In genomic region chr19:40623403-40624239, GRCh38 we compare ENCODE assay signal across 1 cellular context.
TF ChIP-seq lines count a peak whose summit lies in the region.

No MANE protein-coding gene starts in this region.

TF ChIP-seq in H1, 55 proteins besides CTCF, POLR2A, EP300 and RAD21:
- TF ChIP-seq SP1 (IDR thresholded peaks at IDR 0.05; ENCODE audit: low read depth, low read length) (peak; percentile 33; the same call in 1 of the 2 replicates), EGR1 (IDR thresholded peaks at IDR 0.05; ENCODE audit: borderline replicate concordance, low read depth, low read length) (peak; percentile 55; the same call in 1 of the 2 replicates), CREB1 (IDR thresholded peaks at IDR 0.05) (peak; percentile 37; the same call in 1 of the 2 replicates), SUZ12 (IDR thresholded peaks at IDR 0.05; ENCODE audit: low read length) (no peak), NANOG (IDR thresholded peaks at IDR 0.05; ENCODE audit: insufficient read depth, low read depth, low read length, poor library complexity, severe bottlenecking) (no peak), KDM1A (IDR thresholded peaks at IDR 0.05; ENCODE audit: borderline replicate concordance, low read length) (peak; percentile 76; the same call in 1 of the 2 replicates), TBP (IDR thresholded peaks at IDR 0.05; ENCODE audit: low read depth, low read length) (no peak; the same call in 1 of the 2 replicates), HDAC6 (IDR thresholded peaks at IDR 0.05; ENCODE audit: low read depth, low read length) (no peak), RBBP5 (IDR thresholded peaks at IDR 0.05; ENCODE audit: borderline replicate concordance, low read depth, low read length) (peak; percentile 93; the same call in 1 of the 2 replicates), SP2 (IDR thresholded peaks at IDR 0.05; ENCODE audit: low read length) (no peak), HDAC2 (IDR thresholded peaks at IDR 0.05; ENCODE audit: borderline replicate concordance in 1 of 2, low read depth in 2 of 2, low read length in 2 of 2) (no peak), EZH2 (IDR thresholded peaks at IDR 0.05; ENCODE audit: low read depth, low read length, severe bottlenecking) (no peak), RNF2 (IDR thresholded peaks at IDR 0.05; ENCODE audit: borderline replicate concordance, low read depth, low read length, missing control alignments, poor library complexity, severe bottlenecking) (no peak), POLR2AphosphoS5 (IDR thresholded peaks at IDR 0.05; ENCODE audit: low read depth, low read length) (peak; percentile 64; the same call in 1 of the 2 replicates), NRF1 (IDR thresholded peaks at IDR 0.05; ENCODE audit: low read depth, low read length) (no peak), SIN3A (conservative IDR thresholded peaks at IDR 0.05 in 1 of 2, IDR thresholded peaks at IDR 0.05 in 1 of 2; ENCODE audit: low read depth in 1 of 2, low read length in 2 of 2) (0 out of 4 replicates have a peak, but pooled peaks of 1 of the 2 experiments have one; percentile 59), JUND (IDR thresholded peaks at IDR 0.05; ENCODE audit: low read length) (no peak), TEAD4 (IDR thresholded peaks at IDR 0.05; ENCODE audit: low read depth, low read length) (peak; percentile 81), SP4 (IDR thresholded peaks at IDR 0.05; ENCODE audit: low read length) (0 out of 2 replicates have a peak, but pooled peaks have one; percentile 66), ASH2L (IDR thresholded peaks at IDR 0.05; ENCODE audit: low read length) (peak; percentile 97)
- TF ChIP-seq, protein P1, sequence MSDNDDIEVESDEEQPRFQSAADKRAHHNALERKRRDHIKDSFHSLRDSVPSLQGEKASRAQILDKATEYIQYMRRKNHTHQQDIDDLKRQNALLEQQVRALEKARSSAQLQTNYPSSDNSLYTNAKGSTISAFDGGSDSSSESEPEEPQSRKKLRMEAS (IDR thresholded peaks at IDR 0.05), result no peak
- TF ChIP-seq, protein P2, sequence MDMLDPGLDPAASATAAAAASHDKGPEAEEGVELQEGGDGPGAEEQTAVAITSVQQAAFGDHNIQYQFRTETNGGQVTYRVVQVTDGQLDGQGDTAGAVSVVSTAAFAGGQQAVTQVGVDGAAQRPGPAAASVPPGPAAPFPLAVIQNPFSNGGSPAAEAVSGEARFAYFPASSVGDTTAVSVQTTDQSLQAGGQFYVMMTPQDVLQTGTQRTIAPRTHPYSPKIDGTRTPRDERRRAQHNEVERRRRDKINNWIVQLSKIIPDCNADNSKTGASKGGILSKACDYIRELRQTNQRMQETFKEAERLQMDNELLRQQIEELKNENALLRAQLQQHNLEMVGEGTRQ (IDR thresholded peaks at IDR 0.05; ENCODE audit: low read length), result no peak
